ENCODE assay signal across 8 cellular contexts in genomic region chr14:58244556-58245387, GRCh38. TPM values are rescaled to one million over a fixed set of nuclear protein-coding genes. Genes with fewer than 3 reads are reported as not detected.
A peak's percentile ranks its signal among the peaks of the same experiment; 100 is the strongest.
DNase-seq lines count a peak whose midpoint lies in the region; ATAC-seq lines count a peak whose summit lies in the region.

PSMA3 (plus strand) TSS chr14:58244843; CDS start chr14:58244921, 78 bp downstream.

- ATAC-seq in GM19023 (IDR thresholded peaks at IDR 0.05; ENCODE audit: unreplicated experiment) (peak; percentile 96), HG03280 (IDR thresholded peaks at IDR 0.05; ENCODE audit: unreplicated experiment) (peak; percentile 92)

- H3K27ac Mint-ChIP-seq in immature natural killer cell, result peak within 1 kb of the TSS; percentile 94 to 99 (median 96)

- DNase-seq in AG08396 (ENCODE audit: low spot score) (peak; percentile 96), NCI-H345 treated with DMSO at 0.1 percent for 48 hours (lab: John Stamatoyannopoulos, UW; ENCODE audit: unreplicated experiment) (peak; percentile 97), immature natural killer cell (peak; percentile 97 to 98 (median 98)), smooth muscle cell of the brain vasculature (ENCODE audit: low read depth, low spot score) (peak; percentile 87)
- peak; percentile 80 to 94 (median 91) for DNase-seq in activated CD4-positive, CD25-positive, alpha-beta regulatory T cell (lab: John Stamatoyannopoulos, UW)
- peak; percentile 98 for DNase-seq in central memory CD4-positive, alpha-beta T cell

- H3K9me3 Mint-ChIP-seq in immature natural killer cell, result peaks cover 0 to 1% (median 0%) of the 10 kb centered on the region in 6 donors

- peaks cover 49 to 52% of the 10 kb centered on the region in 2 donors for H3K4me1 Mint-ChIP-seq in immature natural killer cell

- H3K27me3 Mint-ChIP-seq in immature natural killer cell (ENCODE audit: low read depth in 3 of 3), result peaks cover 10 to 15% (median 10%) of the 10 kb centered on the region in 3 donors

- no peaks in the 10 kb centered on the region for H3K36me3 Mint-ChIP-seq in immature natural killer cell

- H3K4me3 Mint-ChIP-seq in immature natural killer cell, result peak within 1 kb of the TSS; percentile 88 to 100 (median 96)

RNA-seq across cellular contexts. Expression of gene PSMA3, which starts in this region (rescaled TPM):
- 100 to 1,000 TPM; 133 to 258 (median 167) TPM for polyA plus RNA-seq in immature natural killer cell

Comparison
In these comparisons a context has a peak if more than half of its experiments do, and no peak if none do; other contexts are left out.
1. Peak in every context shown above with its lines: DNase-seq and ATAC-seq.